Comparison of ENCODE assay signal across 1 cellular context in the genomic region with DNA sequence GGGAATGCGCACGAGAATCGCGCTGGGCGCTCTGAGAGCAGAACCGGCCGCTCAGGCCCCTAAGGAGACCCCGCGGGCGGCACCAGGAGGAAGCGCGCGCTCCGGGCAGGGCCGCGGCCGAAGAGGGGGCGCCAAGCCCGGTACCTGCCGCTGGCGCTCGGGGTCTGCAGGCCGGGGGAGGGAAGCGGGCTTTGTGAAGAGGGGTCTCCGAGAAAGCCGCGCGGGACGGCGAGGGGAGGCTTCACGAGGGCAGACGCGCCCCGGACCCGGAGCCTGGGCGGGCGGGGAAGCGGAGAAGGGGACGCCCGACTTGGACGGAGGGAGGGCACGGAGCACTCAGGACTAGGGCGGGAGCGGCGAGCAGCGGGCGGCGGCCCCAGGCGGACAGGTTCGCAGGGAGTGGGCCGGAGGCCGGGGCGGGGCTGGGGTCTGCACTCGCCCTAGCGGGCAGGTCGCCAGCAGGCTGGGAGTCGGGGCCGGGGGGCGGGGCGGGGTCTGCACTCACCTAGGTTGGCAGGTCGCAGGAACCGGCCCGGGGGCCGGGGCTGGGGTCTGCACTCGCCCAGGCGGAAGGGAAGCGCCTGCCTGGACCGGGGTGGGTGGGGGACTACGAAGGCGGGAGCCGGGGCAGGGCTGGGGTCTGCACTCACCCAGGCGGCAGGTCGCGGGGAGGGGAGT.
TF ChIP-seq lines count a peak whose summit lies in the region.

No MANE protein-coding gene starts in this region.

TF ChIP-seq in HepG2, 621 proteins besides CTCF, POLR2A, EP300 and RAD21 (continued from another document and continues in another):
- TF ChIP-seq, protein P1, sequence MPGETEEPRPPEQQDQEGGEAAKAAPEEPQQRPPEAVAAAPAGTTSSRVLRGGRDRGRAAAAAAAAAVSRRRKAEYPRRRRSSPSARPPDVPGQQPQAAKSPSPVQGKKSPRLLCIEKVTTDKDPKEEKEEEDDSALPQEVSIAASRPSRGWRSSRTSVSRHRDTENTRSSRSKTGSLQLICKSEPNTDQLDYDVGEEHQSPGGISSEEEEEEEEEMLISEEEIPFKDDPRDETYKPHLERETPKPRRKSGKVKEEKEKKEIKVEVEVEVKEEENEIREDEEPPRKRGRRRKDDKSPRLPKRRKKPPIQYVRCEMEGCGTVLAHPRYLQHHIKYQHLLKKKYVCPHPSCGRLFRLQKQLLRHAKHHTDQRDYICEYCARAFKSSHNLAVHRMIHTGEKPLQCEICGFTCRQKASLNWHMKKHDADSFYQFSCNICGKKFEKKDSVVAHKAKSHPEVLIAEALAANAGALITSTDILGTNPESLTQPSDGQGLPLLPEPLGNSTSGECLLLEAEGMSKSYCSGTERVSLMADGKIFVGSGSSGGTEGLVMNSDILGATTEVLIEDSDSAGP (CRISPR knock-in tag; IDR thresholded peaks at IDR 0.05; ENCODE audit: borderline replicate concordance), result no peak; the same call in 1 of the 2 replicates
- no peak for TF ChIP-seq NPAS2 (CRISPR knock-in tag; IDR thresholded peaks at IDR 0.05; ENCODE audit: borderline replicate concordance)
- 0 out of 2 replicates have a peak, but pooled peaks have one; percentile 18 for TF ChIP-seq BCL6 (CRISPR knock-in tag; IDR thresholded peaks at IDR 0.05)
- no peak for TF ChIP-seq CHCHD3 (CRISPR knock-in tag; IDR thresholded peaks at IDR 0.05)
- no peak for TF ChIP-seq KDM1A (CRISPR knock-in tag; IDR thresholded peaks at IDR 0.05)
- TF ChIP-seq, protein P2, sequence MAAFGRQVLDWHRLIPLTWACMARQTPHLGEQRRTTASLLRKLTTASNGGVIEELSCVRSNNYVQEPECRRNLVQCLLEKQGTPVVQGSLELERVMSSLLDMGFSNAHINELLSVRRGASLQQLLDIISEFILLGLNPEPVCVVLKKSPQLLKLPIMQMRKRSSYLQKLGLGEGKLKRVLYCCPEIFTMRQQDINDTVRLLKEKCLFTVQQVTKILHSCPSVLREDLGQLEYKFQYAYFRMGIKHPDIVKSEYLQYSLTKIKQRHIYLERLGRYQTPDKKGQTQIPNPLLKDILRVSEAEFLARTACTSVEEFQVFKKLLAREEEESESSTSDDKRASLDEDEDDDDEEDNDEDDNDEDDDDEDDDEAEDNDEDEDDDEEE (CRISPR knock-in tag; IDR thresholded peaks at IDR 0.05), result 0 out of 2 replicates have a peak, but pooled peaks have one; percentile 58
- no peak for TF ChIP-seq ZNF446 (CRISPR knock-in tag; IDR thresholded peaks at IDR 0.05)
- TF ChIP-seq FOXO1 (CRISPR knock-in tag; IDR thresholded peaks at IDR 0.05), result no peak
- TF ChIP-seq CHD2 (IDR thresholded peaks at IDR 0.05; ENCODE audit: low read depth, low read length), result peak; percentile 50; the same call in 1 of the 2 replicates
- TF ChIP-seq SP5 (CRISPR knock-in tag; IDR thresholded peaks at IDR 0.05; ENCODE audit: borderline replicate concordance, low read depth), result no peak
- no peak for TF ChIP-seq ZNF180 (CRISPR knock-in tag; IDR thresholded peaks at IDR 0.05; ENCODE audit: borderline replicate concordance, low read depth)
- no peak for TF ChIP-seq ZNF644 (CRISPR knock-in tag; IDR thresholded peaks at IDR 0.05; ENCODE audit: low read depth)
- TF ChIP-seq, protein P3, sequence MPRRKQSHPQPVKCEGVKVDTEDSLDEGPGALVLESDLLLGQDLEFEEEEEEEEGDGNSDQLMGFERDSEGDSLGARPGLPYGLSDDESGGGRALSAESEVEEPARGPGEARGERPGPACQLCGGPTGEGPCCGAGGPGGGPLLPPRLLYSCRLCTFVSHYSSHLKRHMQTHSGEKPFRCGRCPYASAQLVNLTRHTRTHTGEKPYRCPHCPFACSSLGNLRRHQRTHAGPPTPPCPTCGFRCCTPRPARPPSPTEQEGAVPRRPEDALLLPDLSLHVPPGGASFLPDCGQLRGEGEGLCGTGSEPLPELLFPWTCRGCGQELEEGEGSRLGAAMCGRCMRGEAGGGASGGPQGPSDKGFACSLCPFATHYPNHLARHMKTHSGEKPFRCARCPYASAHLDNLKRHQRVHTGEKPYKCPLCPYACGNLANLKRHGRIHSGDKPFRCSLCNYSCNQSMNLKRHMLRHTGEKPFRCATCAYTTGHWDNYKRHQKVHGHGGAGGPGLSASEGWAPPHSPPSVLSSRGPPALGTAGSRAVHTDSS (CRISPR knock-in tag; conservative IDR thresholded peaks at IDR 0.05), result no peak
- TF ChIP-seq, protein P4, sequence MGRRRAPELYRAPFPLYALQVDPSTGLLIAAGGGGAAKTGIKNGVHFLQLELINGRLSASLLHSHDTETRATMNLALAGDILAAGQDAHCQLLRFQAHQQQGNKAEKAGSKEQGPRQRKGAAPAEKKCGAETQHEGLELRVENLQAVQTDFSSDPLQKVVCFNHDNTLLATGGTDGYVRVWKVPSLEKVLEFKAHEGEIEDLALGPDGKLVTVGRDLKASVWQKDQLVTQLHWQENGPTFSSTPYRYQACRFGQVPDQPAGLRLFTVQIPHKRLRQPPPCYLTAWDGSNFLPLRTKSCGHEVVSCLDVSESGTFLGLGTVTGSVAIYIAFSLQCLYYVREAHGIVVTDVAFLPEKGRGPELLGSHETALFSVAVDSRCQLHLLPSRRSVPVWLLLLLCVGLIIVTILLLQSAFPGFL (CRISPR knock-in tag; IDR thresholded peaks at IDR 0.05), result no peak
- no peak for TF ChIP-seq TCF12 (IDR thresholded peaks at IDR 0.05)
- TF ChIP-seq TCF12 (CRISPR knock-in tag; IDR thresholded peaks at IDR 0.05), result no peak
- TF ChIP-seq RFX5 (IDR thresholded peaks at IDR 0.05; ENCODE audit: low read depth, low read length), result no peak
- TF ChIP-seq, protein P5, sequence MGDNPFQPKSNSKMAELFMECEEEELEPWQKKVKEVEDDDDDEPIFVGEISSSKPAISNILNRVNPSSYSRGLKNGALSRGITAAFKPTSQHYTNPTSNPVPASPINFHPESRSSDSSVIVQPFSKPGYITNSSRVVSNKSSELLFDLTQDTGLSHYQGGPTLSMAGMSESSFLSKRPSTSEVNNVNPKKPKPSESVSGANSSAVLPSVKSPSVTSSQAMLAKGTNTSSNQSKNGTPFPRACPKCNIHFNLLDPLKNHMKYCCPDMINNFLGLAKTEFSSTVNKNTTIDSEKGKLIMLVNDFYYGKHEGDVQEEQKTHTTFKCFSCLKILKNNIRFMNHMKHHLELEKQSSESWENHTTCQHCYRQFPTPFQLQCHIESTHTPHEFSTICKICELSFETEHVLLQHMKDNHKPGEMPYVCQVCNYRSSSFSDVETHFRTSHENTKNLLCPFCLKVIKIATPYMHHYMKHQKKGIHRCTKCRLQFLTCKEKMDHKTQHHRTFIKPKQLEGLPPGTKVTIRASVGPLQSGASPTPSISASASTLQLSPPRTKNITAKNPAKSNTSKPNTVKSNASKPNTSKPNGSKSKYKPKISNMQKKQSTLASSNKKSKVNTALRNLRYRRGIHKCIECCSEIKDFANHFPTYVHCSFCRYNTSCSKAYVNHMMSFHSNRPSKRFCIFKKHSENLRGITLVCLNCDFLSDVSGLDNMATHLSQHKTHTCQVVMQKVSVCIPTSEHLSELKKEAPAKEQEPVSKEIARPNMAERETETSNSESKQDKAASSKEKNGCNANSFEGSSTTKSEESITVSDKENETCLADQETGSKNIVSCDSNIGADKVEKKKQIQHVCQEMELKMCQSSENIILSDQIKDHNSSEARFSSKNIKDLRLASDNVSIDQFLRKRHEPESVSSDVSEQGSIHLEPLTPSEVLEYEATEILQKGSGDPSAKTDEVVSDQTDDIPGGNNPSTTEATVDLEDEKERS (CRISPR knock-in tag; IDR thresholded peaks at IDR 0.05), result no peak
- TF ChIP-seq, protein P6, sequence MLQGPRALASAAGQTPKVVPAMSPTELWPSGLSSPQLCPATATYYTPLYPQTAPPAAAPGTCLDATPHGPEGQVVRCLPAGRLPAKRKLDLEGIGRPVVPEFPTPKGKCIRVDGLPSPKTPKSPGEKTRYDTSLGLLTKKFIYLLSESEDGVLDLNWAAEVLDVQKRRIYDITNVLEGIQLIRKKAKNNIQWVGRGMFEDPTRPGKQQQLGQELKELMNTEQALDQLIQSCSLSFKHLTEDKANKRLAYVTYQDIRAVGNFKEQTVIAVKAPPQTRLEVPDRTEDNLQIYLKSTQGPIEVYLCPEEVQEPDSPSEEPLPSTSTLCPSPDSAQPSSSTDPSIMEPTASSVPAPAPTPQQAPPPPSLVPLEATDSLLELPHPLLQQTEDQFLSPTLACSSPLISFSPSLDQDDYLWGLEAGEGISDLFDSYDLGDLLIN (CRISPR knock-in tag; IDR thresholded peaks at IDR 0.05; ENCODE audit: borderline replicate concordance), result no peak
- no peak for TF ChIP-seq ZNF510 (CRISPR knock-in tag; IDR thresholded peaks at IDR 0.05; ENCODE audit: low read depth)
- TF ChIP-seq ZNF709 (CRISPR knock-in tag; IDR thresholded peaks at IDR 0.05), result 0 out of 2 replicates have a peak, but pooled peaks have one; percentile 19
- TF ChIP-seq SRSF1 (optimal IDR thresholded peaks at IDR 0.05; ENCODE audit: low read depth, low read length), result no peak
- no peak for TF ChIP-seq ZNF569 (CRISPR knock-in tag; IDR thresholded peaks at IDR 0.05; ENCODE audit: borderline replicate concordance)
- TF ChIP-seq MLLT10 (CRISPR knock-in tag; IDR thresholded peaks at IDR 0.05), result no peak
- TF ChIP-seq, protein P7, sequence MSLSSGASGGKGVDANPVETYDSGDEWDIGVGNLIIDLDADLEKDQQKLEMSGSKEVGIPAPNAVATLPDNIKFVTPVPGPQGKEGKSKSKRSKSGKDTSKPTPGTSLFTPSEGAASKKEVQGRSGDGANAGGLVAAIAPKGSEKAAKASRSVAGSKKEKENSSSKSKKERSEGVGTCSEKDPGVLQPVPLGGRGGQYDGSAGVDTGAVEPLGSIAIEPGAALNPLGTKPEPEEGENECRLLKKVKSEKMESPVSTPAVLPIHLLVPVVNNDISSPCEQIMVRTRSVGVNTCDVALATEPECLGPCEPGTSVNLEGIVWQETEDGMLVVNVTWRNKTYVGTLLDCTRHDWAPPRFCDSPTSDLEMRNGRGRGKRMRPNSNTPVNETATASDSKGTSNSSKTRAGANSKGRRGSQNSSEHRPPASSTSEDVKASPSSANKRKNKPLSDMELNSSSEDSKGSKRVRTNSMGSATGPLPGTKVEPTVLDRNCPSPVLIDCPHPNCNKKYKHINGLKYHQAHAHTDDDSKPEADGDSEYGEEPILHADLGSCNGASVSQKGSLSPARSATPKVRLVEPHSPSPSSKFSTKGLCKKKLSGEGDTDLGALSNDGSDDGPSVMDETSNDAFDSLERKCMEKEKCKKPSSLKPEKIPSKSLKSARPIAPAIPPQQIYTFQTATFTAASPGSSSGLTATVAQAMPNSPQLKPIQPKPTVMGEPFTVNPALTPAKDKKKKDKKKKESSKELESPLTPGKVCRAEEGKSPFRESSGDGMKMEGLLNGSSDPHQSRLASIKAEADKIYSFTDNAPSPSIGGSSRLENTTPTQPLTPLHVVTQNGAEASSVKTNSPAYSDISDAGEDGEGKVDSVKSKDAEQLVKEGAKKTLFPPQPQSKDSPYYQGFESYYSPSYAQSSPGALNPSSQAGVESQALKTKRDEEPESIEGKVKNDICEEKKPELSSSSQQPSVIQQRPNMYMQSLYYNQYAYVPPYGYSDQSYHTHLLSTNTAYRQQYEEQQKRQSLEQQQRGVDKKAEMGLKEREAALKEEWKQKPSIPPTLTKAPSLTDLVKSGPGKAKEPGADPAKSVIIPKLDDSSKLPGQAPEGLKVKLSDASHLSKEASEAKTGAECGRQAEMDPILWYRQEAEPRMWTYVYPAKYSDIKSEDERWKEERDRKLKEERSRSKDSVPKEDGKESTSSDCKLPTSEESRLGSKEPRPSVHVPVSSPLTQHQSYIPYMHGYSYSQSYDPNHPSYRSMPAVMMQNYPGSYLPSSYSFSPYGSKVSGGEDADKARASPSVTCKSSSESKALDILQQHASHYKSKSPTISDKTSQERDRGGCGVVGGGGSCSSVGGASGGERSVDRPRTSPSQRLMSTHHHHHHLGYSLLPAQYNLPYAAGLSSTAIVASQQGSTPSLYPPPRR (CRISPR knock-in tag; IDR thresholded peaks at IDR 0.05; ENCODE audit: borderline replicate concordance), result no peak
- no peak for TF ChIP-seq ZNF605 (CRISPR knock-in tag; IDR thresholded peaks at IDR 0.05)
- TF ChIP-seq, protein P8, sequence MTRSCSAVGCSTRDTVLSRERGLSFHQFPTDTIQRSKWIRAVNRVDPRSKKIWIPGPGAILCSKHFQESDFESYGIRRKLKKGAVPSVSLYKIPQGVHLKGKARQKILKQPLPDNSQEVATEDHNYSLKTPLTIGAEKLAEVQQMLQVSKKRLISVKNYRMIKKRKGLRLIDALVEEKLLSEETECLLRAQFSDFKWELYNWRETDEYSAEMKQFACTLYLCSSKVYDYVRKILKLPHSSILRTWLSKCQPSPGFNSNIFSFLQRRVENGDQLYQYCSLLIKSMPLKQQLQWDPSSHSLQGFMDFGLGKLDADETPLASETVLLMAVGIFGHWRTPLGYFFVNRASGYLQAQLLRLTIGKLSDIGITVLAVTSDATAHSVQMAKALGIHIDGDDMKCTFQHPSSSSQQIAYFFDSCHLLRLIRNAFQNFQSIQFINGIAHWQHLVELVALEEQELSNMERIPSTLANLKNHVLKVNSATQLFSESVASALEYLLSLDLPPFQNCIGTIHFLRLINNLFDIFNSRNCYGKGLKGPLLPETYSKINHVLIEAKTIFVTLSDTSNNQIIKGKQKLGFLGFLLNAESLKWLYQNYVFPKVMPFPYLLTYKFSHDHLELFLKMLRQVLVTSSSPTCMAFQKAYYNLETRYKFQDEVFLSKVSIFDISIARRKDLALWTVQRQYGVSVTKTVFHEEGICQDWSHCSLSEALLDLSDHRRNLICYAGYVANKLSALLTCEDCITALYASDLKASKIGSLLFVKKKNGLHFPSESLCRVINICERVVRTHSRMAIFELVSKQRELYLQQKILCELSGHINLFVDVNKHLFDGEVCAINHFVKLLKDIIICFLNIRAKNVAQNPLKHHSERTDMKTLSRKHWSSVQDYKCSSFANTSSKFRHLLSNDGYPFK (CRISPR knock-in tag; IDR thresholded peaks at IDR 0.05; ENCODE audit: borderline replicate concordance), result no peak
- no peak for TF ChIP-seq SAFB2 (CRISPR knock-in tag; IDR thresholded peaks at IDR 0.05; ENCODE audit: borderline replicate concordance, low read depth)
- TF ChIP-seq ZNF883 (CRISPR knock-in tag; IDR thresholded peaks at IDR 0.05; ENCODE audit: not compliant biosample characterization), result peak; percentile 16
- no peak for TF ChIP-seq FOXM1 (CRISPR knock-in tag; IDR thresholded peaks at IDR 0.05)
- no peak for TF ChIP-seq MIER3 (CRISPR knock-in tag; IDR thresholded peaks at IDR 0.05; ENCODE audit: borderline replicate concordance)
- TF ChIP-seq, protein P9, sequence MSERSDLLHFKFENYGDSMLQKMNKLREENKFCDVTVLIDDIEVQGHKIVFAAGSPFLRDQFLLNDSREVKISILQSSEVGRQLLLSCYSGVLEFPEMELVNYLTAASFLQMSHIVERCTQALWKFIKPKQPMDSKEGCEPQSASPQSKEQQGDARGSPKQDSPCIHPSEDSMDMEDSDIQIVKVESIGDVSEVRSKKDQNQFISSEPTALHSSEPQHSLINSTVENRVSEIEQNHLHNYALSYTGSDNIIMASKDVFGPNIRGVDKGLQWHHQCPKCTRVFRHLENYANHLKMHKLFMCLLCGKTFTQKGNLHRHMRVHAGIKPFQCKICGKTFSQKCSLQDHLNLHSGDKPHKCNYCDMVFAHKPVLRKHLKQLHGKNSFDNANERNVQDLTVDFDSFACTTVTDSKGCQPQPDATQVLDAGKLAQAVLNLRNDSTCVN (CRISPR knock-in tag; IDR thresholded peaks at IDR 0.05; ENCODE audit: borderline replicate concordance), result no peak
- TF ChIP-seq ZNF430 (CRISPR knock-in tag; IDR thresholded peaks at IDR 0.05), result no peak
- no peak for TF ChIP-seq RBAK (CRISPR knock-in tag; IDR thresholded peaks at IDR 0.05)
